In the genomic region with DNA sequence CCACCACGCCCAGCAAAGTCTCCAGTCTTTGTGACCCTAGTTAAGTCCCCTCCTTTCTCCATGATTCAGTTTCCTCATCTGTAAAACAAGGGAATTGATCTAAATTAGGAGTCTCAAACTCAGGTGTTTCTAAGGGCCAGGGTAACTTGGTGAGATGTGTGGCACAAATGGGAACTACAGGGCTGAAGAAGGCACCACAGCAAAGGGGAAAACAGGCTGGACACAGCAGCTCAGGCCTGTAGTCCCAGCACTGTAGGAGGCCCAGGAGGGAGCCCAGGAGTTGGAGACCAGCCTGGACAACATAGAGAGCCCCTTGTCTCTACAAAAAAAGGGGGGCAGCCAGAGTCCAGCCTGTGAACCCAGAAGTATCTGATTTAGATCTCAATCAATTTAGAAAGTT, we compare ENCODE assay signal across 1 cellular context.
TF ChIP-seq lines count a peak whose summit lies in the region.

No MANE protein-coding gene starts in this region.

TF ChIP-seq in HepG2, 621 proteins besides CTCF, POLR2A, EP300 and RAD21 (continued from another document):
- TF ChIP-seq, protein P1, sequence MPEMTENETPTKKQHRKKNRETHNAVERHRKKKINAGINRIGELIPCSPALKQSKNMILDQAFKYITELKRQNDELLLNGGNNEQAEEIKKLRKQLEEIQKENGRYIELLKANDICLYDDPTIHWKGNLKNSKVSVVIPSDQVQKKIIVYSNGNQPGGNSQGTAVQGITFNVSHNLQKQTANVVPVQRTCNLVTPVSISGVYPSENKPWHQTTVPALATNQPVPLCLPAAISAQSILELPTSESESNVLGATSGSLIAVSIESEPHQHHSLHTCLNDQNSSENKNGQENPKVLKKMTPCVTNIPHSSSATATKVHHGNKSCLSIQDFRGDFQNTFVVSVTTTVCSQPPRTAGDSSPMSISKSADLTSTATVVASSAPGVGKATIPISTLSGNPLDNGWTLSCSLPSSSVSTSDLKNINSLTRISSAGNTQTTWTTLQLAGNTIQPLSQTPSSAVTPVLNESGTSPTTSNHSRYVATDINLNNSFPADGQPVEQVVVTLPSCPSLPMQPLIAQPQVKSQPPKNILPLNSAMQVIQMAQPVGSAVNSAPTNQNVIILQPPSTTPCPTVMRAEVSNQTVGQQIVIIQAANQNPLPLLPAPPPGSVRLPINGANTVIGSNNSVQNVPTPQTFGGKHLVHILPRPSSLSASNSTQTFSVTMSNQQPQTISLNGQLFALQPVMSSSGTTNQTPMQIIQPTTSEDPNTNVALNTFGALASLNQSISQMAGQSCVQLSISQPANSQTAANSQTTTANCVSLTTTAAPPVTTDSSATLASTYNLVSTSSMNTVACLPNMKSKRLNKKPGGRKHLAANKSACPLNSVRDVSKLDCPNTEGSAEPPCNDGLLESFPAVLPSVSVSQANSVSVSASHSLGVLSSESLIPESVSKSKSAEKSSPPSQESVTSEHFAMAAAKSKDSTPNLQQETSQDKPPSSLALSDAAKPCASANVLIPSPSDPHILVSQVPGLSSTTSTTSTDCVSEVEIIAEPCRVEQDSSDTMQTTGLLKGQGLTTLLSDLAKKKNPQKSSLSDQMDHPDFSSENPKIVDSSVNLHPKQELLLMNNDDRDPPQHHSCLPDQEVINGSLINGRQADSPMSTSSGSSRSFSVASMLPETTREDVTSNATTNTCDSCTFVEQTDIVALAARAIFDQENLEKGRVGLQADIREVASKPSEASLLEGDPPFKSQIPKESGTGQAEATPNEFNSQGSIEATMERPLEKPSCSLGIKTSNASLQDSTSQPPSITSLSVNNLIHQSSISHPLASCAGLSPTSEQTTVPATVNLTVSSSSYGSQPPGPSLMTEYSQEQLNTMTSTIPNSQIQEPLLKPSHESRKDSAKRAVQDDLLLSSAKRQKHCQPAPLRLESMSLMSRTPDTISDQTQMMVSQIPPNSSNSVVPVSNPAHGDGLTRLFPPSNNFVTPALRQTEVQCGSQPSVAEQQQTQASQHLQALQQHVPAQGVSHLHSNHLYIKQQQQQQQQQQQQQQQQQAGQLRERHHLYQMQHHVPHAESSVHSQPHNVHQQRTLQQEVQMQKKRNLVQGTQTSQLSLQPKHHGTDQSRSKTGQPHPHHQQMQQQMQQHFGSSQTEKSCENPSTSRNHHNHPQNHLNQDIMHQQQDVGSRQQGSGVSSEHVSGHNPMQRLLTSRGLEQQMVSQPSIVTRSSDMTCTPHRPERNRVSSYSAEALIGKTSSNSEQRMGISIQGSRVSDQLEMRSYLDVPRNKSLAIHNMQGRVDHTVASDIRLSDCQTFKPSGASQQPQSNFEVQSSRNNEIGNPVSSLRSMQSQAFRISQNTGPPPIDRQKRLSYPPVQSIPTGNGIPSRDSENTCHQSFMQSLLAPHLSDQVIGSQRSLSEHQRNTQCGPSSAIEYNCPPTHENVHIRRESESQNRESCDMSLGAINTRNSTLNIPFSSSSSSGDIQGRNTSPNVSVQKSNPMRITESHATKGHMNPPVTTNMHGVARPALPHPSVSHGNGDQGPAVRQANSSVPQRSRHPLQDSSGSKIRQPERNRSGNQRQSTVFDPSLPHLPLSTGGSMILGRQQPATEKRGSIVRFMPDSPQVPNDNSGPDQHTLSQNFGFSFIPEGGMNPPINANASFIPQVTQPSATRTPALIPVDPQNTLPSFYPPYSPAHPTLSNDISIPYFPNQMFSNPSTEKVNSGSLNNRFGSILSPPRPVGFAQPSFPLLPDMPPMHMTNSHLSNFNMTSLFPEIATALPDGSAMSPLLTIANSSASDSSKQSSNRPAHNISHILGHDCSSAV (CRISPR knock-in tag; IDR thresholded peaks at IDR 0.05; ENCODE audit: borderline replicate concordance): no peak
- no peak for TF ChIP-seq BCL6 (CRISPR knock-in tag; IDR thresholded peaks at IDR 0.05)
- no peak for TF ChIP-seq NBN (conservative IDR thresholded peaks at IDR 0.05)
- TF ChIP-seq NCOA2 (CRISPR knock-in tag; IDR thresholded peaks at IDR 0.05): no peak
- TF ChIP-seq, protein P2, sequence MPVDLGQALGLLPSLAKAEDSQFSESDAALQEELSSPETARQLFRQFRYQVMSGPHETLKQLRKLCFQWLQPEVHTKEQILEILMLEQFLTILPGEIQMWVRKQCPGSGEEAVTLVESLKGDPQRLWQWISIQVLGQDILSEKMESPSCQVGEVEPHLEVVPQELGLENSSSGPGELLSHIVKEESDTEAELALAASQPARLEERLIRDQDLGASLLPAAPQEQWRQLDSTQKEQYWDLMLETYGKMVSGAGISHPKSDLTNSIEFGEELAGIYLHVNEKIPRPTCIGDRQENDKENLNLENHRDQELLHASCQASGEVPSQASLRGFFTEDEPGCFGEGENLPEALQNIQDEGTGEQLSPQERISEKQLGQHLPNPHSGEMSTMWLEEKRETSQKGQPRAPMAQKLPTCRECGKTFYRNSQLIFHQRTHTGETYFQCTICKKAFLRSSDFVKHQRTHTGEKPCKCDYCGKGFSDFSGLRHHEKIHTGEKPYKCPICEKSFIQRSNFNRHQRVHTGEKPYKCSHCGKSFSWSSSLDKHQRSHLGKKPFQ (CRISPR knock-in tag; IDR thresholded peaks at IDR 0.05; ENCODE audit: insufficient replicate concordance): no peak
- TF ChIP-seq, protein P3, sequence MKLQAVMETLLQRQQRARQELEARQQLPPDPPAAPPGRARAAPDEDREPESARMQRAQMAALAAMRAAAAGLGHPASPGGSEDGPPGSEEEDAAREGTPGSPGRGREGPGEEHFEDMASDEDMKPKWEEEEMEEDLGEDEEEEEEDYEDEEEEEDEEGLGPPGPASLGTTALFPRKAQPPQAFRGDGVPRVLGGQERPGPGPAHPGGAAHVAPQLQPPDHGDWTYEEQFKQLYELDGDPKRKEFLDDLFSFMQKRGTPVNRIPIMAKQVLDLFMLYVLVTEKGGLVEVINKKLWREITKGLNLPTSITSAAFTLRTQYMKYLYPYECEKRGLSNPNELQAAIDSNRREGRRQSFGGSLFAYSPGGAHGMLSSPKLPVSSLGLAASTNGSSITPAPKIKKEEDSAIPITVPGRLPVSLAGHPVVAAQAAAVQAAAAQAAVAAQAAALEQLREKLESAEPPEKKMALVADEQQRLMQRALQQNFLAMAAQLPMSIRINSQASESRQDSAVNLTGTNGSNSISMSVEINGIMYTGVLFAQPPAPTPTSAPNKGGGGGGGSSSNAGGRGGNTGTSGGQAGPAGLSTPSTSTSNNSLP (IDR thresholded peaks at IDR 0.05; ENCODE audit: low read depth, low read length): no peak
- TF ChIP-seq RORA (CRISPR knock-in tag; IDR thresholded peaks at IDR 0.05): no peak
- no peak for TF ChIP-seq SOX6 (IDR thresholded peaks at IDR 0.05)
- no peak for TF ChIP-seq SOX6 (CRISPR knock-in tag; IDR thresholded peaks at IDR 0.05)
- TF ChIP-seq PHF5A (CRISPR knock-in tag; IDR thresholded peaks at IDR 0.05; ENCODE audit: low read depth, unreplicated experiment): no peak
- no peak for TF ChIP-seq KAT7 (CRISPR knock-in tag; IDR thresholded peaks at IDR 0.05; ENCODE audit: borderline replicate concordance)
- TF ChIP-seq, protein P4, sequence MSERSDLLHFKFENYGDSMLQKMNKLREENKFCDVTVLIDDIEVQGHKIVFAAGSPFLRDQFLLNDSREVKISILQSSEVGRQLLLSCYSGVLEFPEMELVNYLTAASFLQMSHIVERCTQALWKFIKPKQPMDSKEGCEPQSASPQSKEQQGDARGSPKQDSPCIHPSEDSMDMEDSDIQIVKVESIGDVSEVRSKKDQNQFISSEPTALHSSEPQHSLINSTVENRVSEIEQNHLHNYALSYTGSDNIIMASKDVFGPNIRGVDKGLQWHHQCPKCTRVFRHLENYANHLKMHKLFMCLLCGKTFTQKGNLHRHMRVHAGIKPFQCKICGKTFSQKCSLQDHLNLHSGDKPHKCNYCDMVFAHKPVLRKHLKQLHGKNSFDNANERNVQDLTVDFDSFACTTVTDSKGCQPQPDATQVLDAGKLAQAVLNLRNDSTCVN (CRISPR knock-in tag; IDR thresholded peaks at IDR 0.05; ENCODE audit: borderline replicate concordance): no peak
- no peak for TF ChIP-seq DNMT3B (CRISPR knock-in tag; conservative IDR thresholded peaks at IDR 0.05)
